In genomic region chr11:43870981-43871550, GRCh38 we compare ENCODE assay signal across 21 cellular contexts.
"Had no signal": no experiment of that assay in that cellular context is flagged by ENCODE, and none has a peak within 500 bp of the region (broad histone marks: within the 10 kb centered on the region; RNA-seq: fewer than 3 reads in every experiment).

No MANE protein-coding gene starts in this region.

- DNase-seq: activated CD4-positive, alpha-beta memory T cell treated with anti-CD3 and anti-CD28 coated beads for 36 hours; activated CD4-positive, alpha-beta T cell treated with anti-CD3 and anti-CD28 coated beads for 48 hours; activated CD8-positive, alpha-beta memory T cell treated with anti-CD3 and anti-CD28 coated beads, Interleukin-2, amount 10 ng/mL, durations not matched to agents 7 days and 5 days; activated gamma-delta T cell; activated T-cell treated with anti-CD3 and anti-CD28 coated beads for 4 hours; effector CD4-positive, alpha-beta T cell; erythroblast; foreskin keratinocyte; left lung; pancreas; small intestine; stimulated activated CD4-positive, alpha-beta T cell treated with anti-CD3 and anti-CD28 coated beads, Interleukin-2, amount 100 ng/mL, for 24 hours; stomach; trophoblast cell had no signal

- H3K9me3 ChIP-seq: breast epithelium, left lung, neutrophil, pancreas, stomach had no signal

- ATAC-seq: activated CD8-positive, alpha-beta memory T cell treated with anti-CD3 and anti-CD28 coated beads, Interleukin-2, amount 10 ng/mL, durations not matched to agents 7 days and 5 days; foreskin keratinocyte; left lung; natural killer cell treated with Interleukin-12 subunit alpha and Interleukin-12 subunit beta and Interleukin-15 and Interleukin-18, amount 100 ng/mL, for 72 hours; pancreas; sciatic nerve; SK-N-SH treated with all-trans-retinoic acid at 6 μM for 48 hours; stimulated activated memory B cell treated with anti-CD40 and anti-IgM and Interleukin-4, amounts not matched to agents 10 μg/mL and 1 μg/mL and 100 μg/mL, for 72 hours had no signal

- H3K4me3 ChIP-seq: breast epithelium, left lung, lung, pancreas, stomach had no signal

- H3K36me3 ChIP-seq: breast epithelium, left lung, neutrophil, pancreas, stomach had no signal

- H3K4me1 ChIP-seq: breast epithelium, foreskin keratinocyte, pancreas, stomach had no signal

- H3K27ac ChIP-seq: breast epithelium, foreskin keratinocyte, left lung, neutrophil, pancreas, stomach had no signal
